Comparison of ENCODE assay signal across 1 cellular context in genomic region chr20:49602370-49603208, GRCh38.
TF ChIP-seq lines count a peak whose summit lies in the region.

No MANE protein-coding gene starts in this region.

TF ChIP-seq in GM23338, 12 proteins besides CTCF, POLR2A, EP300 and RAD21:
- TF ChIP-seq ZNF114 (CRISPR knock-in tag; IDR thresholded peaks at IDR 0.05) = no peak
- no peak for TF ChIP-seq NANOG (IDR thresholded peaks at IDR 0.05; ENCODE audit: borderline replicate concordance)
- TF ChIP-seq JUNB (IDR thresholded peaks at IDR 0.05; ENCODE audit: unreplicated experiment) = no peak
- no peak for TF ChIP-seq REST (IDR thresholded peaks at IDR 0.05; ENCODE audit: unreplicated experiment)
- TF ChIP-seq ETS1 (IDR thresholded peaks at IDR 0.05) = no peak
- TF ChIP-seq POLR2AphosphoS5 (IDR thresholded peaks at IDR 0.05; ENCODE audit: low read depth) = no peak
- no peak for TF ChIP-seq EZH2 (IDR thresholded peaks at IDR 0.05; ENCODE audit: low read depth, unreplicated experiment)
- TF ChIP-seq STAT1 (IDR thresholded peaks at IDR 0.05; ENCODE audit: unreplicated experiment) = no peak
- no peak for TF ChIP-seq ZNF462 (CRISPR knock-in tag; IDR thresholded peaks at IDR 0.05)
- no peak for TF ChIP-seq CREB1 (CRISPR knock-in tag; IDR thresholded peaks at IDR 0.05; ENCODE audit: low read depth)
- TF ChIP-seq ZNF331 (CRISPR knock-in tag; IDR thresholded peaks at IDR 0.05; ENCODE audit: low read depth) = no peak
- no peak for TF ChIP-seq EZH2phosphoT487 (IDR thresholded peaks at IDR 0.05; ENCODE audit: unreplicated experiment)
